8 cellular contexts compared by ENCODE assay signal in genomic region chr4:176002007-176002623, GRCh38.
A peak's percentile ranks its signal among the peaks of the same experiment; 100 is the strongest.
DNase-seq lines count a peak whose midpoint lies in the region; ATAC-seq and TF ChIP-seq lines count a peak whose summit lies in the region.

No MANE protein-coding gene starts in this region.

- H3K9me3 ChIP-seq in OCI-LY1 (ENCODE audit: low read length) (no peaks in the 10 kb centered on the region), tibial nerve (no peaks in the 10 kb centered on the region)

- TF ChIP-seq CTCF in OCI-LY1 (IDR thresholded peaks at IDR 0.05; ENCODE audit: low read length) (no peak), tibial nerve (IDR thresholded peaks at IDR 0.05) (no peak)

- H3K79me2 ChIP-seq in OCI-LY1 (ENCODE audit: insufficient read depth, low read length) = peaks cover 6% of the 10 kb centered on the region; the same call in 1 of the 2 replicates

- H3K27ac ChIP-seq in OCI-LY1 (ENCODE audit: low read depth, low read length, poor library complexity, severe bottlenecking) (peak overlapping the region; percentile 53), cingulate gyrus (ENCODE audit: low read depth, low read length) (peak overlapping the region; percentile 69), tibial nerve (peak overlapping the region in 3 of 4 donors; percentile 54 to 79 (median 61))

- intact Hi-C loops in activated naive CD4-positive, alpha-beta T cell treated with anti-CD3 and anti-CD28 coated beads for 36 hours (cut with micrococcal nuclease) = no loop called here

- CTCF ChIA-PET in activated naive CD4-positive, alpha-beta T cell treated with anti-CD3 and anti-CD28 coated beads for 36 hours (lab: Charles Lee) = no interaction called here

- peaks cover 19% of the 10 kb centered on the region for H3K4me1 ChIP-seq in OCI-LY1 (ENCODE audit: insufficient read depth, low read length, severe bottlenecking)
- H3K4me1 ChIP-seq in tibial nerve = peaks cover 0 to 15% (median 2%) of the 10 kb centered on the region in 4 donors

- WGBS in tibial nerve, 2 donors = 0 to 1% methylated on average over 19 to 41 of the region's 44 CpGs

- H4K20me1 ChIP-seq in OCI-LY1 (ENCODE audit: insufficient read depth, low read length) = no peaks in the 10 kb centered on the region

- TF ChIP-seq EP300 in tibial nerve (IDR thresholded peaks at IDR 0.05) = no peak

- H3K27me3 ChIP-seq in OCI-LY1 (ENCODE audit: insufficient read depth, low read length) (no peaks in the 10 kb centered on the region), tibial nerve (no peaks in the 10 kb centered on the region)

- no peak for TF ChIP-seq POLR2A in tibial nerve (IDR thresholded peaks at IDR 0.05)

- H3K4me3 ChIP-seq in OCI-LY1 (ENCODE audit: low read depth, low read length, poor library complexity, severe bottlenecking) = peak overlapping the region; percentile 72
- peak overlapping the region; percentile 39 to 60 (median 52) for H3K4me3 ChIP-seq in tibial nerve

- H3K27ac Mint-ChIP-seq in activated naive CD4-positive, alpha-beta T cell treated with anti-CD3 and anti-CD28 coated beads for 36 hours = no peak overlapping the region
- H3K27ac Mint-ChIP-seq in memory B cell = peak overlapping the region; percentile 22

- H3K4me2 ChIP-seq in OCI-LY1 (ENCODE audit: low read length) = peak overlapping the region; percentile 67

- H3K36me3 Mint-ChIP-seq in activated naive CD4-positive, alpha-beta T cell treated with anti-CD3 and anti-CD28 coated beads for 36 hours (ENCODE audit: low read depth) = no peaks in the 10 kb centered on the region
- no peaks in the 10 kb centered on the region for H3K36me3 Mint-ChIP-seq in memory B cell

- H3K9ac ChIP-seq in OCI-LY1 (ENCODE audit: low read length) = peak overlapping the region; percentile 70

- no peaks in the 10 kb centered on the region for H3F3A ChIP-seq in OCI-LY1 (ENCODE audit: insufficient read depth, low read length)

- DNase-seq in activated naive CD4-positive, alpha-beta T cell treated with anti-CD3 and anti-CD28 coated beads for 36 hours = peak; percentile 5
- DNase-seq in activated naive CD4-positive, alpha-beta T cell treated with anti-CD3 and anti-CD28 coated beads, Interleukin-2, amount 50 U/mL, for 16 hours = no peak
- peak; percentile 34 to 42 for DNase-seq in memory B cell (ENCODE audit: low spot score in 2 of 2)
- no peak for DNase-seq in tibial nerve (ENCODE audit: low spot score in 2 of 2)
- no peak for DNase-seq in DMS153 treated with DMSO at 0.1 percent for 48 hours (lab: John Stamatoyannopoulos, UW; ENCODE audit: unreplicated experiment)

- ATAC-seq in HG02610 (IDR thresholded peaks at IDR 0.05; ENCODE audit: unreplicated experiment) (peak; percentile 71), memory B cell (ENCODE audit: low read depth) (peak; percentile 92)

- H3K4me3 Mint-ChIP-seq in activated naive CD4-positive, alpha-beta T cell treated with anti-CD3 and anti-CD28 coated beads for 36 hours = peak overlapping the region; percentile 24
- peak overlapping the region; percentile 91 for H3K4me3 Mint-ChIP-seq in memory B cell

- no peaks in the 10 kb centered on the region for H3K36me3 ChIP-seq in OCI-LY1 (ENCODE audit: insufficient read depth, low read length)
- no peaks in the 10 kb centered on the region for H3K36me3 ChIP-seq in tibial nerve

- H2AFZ ChIP-seq in OCI-LY1 (ENCODE audit: low read length) = no peak overlapping the region

- H3K4me1 Mint-ChIP-seq in activated naive CD4-positive, alpha-beta T cell treated with anti-CD3 and anti-CD28 coated beads for 36 hours (ENCODE audit: low read depth) = peaks cover 11% of the 10 kb centered on the region
- peaks cover 13% of the 10 kb centered on the region for H3K4me1 Mint-ChIP-seq in memory B cell

- H3K27me3 Mint-ChIP-seq in activated naive CD4-positive, alpha-beta T cell treated with anti-CD3 and anti-CD28 coated beads for 36 hours (ENCODE audit: low read depth) = peaks cover 39% of the 10 kb centered on the region
- H3K27me3 Mint-ChIP-seq in memory B cell = no peaks in the 10 kb centered on the region

- H3K9me3 Mint-ChIP-seq in activated naive CD4-positive, alpha-beta T cell treated with anti-CD3 and anti-CD28 coated beads for 36 hours = no peaks in the 10 kb centered on the region
- no peaks in the 10 kb centered on the region for H3K9me3 Mint-ChIP-seq in memory B cell

- H3K9me2 ChIP-seq in OCI-LY1 (ENCODE audit: low read depth, low read length) = no peaks in the 10 kb centered on the region

Comparison
In these comparisons a context has a peak if more than half of its experiments do, and no peak if none do; other contexts are left out.
1. DNase-seq: peak in activated naive CD4-positive, alpha-beta T cell treated with anti-CD3 and anti-CD28 coated beads for 36 hours (single experiment) and memory B cell (2 of 2); none in activated naive CD4-positive, alpha-beta T cell treated with anti-CD3 and anti-CD28 coated beads, Interleukin-2, amount 50 U/mL, for 16 hours (single experiment), tibial nerve (0 of 2) and DMS153 treated with DMSO at 0.1 percent for 48 hours (single experiment).
2. Peak in every context shown above with its lines, with median percentiles within 50 percentile points of each other: H3K27ac ChIP-seq.